Comparison of ENCODE assay signal across 9 cellular contexts in the genomic region with DNA sequence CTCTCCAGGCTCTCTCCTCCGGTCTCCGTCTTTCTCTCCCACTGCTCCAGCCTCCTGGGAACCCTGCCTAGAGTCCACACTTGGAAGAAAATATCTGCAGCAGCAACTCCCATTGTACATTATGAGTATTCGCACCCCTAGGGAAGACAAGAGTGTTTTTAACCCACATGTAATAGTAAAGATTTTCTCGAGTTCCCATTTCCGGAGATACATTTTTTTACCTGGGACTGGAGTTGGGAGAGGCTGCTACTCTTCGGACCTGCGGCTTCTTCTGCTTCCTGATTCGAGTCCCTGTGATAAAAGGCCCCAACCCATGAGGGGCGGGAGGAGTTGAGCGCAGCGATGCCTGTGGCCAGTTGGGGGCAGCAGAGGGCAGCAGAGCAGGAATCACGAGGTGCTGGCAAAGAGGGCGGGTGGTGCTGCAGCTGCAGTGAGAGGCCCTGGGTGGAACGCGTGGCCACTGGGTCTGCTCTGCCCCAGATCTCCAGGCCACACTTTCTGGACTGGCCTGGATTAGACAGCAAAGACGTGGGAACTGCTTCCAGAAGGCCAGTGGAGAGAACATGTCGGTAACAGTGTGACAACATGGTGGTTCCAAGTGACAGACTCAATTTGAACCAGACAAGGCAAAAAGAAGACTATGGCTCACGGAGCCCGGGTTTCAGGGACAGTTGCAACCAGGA.
DNase-seq lines count a peak whose midpoint lies in the region; ATAC-seq and TF ChIP-seq lines count a peak whose summit lies in the region.
"Had no signal": no experiment of that assay in that cellular context is flagged by ENCODE, and none has a peak within 500 bp of the region (broad histone marks: within the 10 kb centered on the region; RNA-seq: fewer than 3 reads in every experiment).

No MANE protein-coding gene starts in this region.

- peak overlapping the region; percentile 46 for H3K27ac ChIP-seq in temporal lobe (ENCODE audit: low read depth, low read length)

- H3K27ac Mint-ChIP-seq in neural crest cell (ENCODE audit: unreplicated experiment) = peak overlapping the region; percentile 44
- H3K27ac Mint-ChIP-seq: activated naive CD4-positive, alpha-beta T cell treated with anti-CD3 and anti-CD28 coated beads, Interleukin-2, amount 50 U/mL, for 24 hours had no signal

- peaks cover 16% of the 10 kb centered on the region for H3K4me1 Mint-ChIP-seq in neural crest cell

- no peaks in the 10 kb centered on the region for H3K36me3 Mint-ChIP-seq in neural crest cell (ENCODE audit: low read depth)
- H3K36me3 Mint-ChIP-seq: activated naive CD4-positive, alpha-beta T cell treated with anti-CD3 and anti-CD28 coated beads, Interleukin-2, amount 50 U/mL, for 24 hours had no signal

- H3K9me3 Mint-ChIP-seq in neural crest cell = no peaks in the 10 kb centered on the region
- H3K9me3 Mint-ChIP-seq: activated naive CD4-positive, alpha-beta T cell treated with anti-CD3 and anti-CD28 coated beads, Interleukin-2, amount 50 U/mL, for 24 hours had no signal

- no peak overlapping the region for H3K4me3 ChIP-seq in fibroblast of the aortic adventitia (ENCODE audit: low read depth, low read length)

- H3K4me3 Mint-ChIP-seq in neural crest cell = no peak overlapping the region
- H3K4me3 Mint-ChIP-seq: activated naive CD4-positive, alpha-beta T cell treated with anti-CD3 and anti-CD28 coated beads, Interleukin-2, amount 50 U/mL, for 24 hours had no signal

- DNase-seq in GDM1 (lab: John Stamatoyannopoulos, UW) (peak; percentile 65), OCI-M1 (lab: John Stamatoyannopoulos, UW) (peak; percentile 92), activated T-helper 1 cell treated with Interleukin-2 at 50 U/mL for 16 hours (ENCODE audit: low read depth) (peak; percentile 9), fibroblast of the aortic adventitia (ENCODE audit: low read depth) (peak; percentile 55), neural crest cell (ENCODE audit: low read depth, low spot score) (peak; percentile 89)

- peaks cover 46% of the 10 kb centered on the region for H3K27me3 Mint-ChIP-seq in neural crest cell (ENCODE audit: low read depth)

- no peak for ATAC-seq in GM18517 (IDR thresholded peaks at IDR 0.05; ENCODE audit: unreplicated experiment)

- TF ChIP-seq CTCF in LNCAP (IDR thresholded peaks at IDR 0.05) (peak; percentile 98), fibroblast of the aortic adventitia (IDR thresholded peaks at IDR 0.05; ENCODE audit: insufficient read depth, low read length) (peak; percentile 84), neural crest cell (conservative IDR thresholded peaks at IDR 0.05) (peak; percentile 94)

Comparison
In these comparisons a context has a peak if more than half of its experiments do, and no peak if none do; other contexts are left out.
1. DNase-seq: peak in every context shown above with its lines; median percentile 92 in OCI-M1; 89 in neural crest cell; 65 in GDM1; 55 in fibroblast of the aortic adventitia; 9 in activated T-helper 1 cell treated with Interleukin-2 at 50 U/mL for 16 hours.